Comparison of ENCODE assay signal across 1 cellular context in genomic region chr11:130916238-130916855, GRCh38.
A peak's percentile ranks its signal among the peaks of the same experiment; 100 is the strongest.
TF ChIP-seq lines count a peak whose summit lies in the region.

Gene SNX19 (minus strand): TSS chr11:130916479. CDS start chr11:130915939, 540 bp downstream.

TF ChIP-seq in GM12878, 131 proteins besides CTCF, POLR2A, EP300 and RAD21 (continued from another document and continues in another):
- peak; percentile 61; the same call in 1 of the 2 replicates for TF ChIP-seq DPF2 (IDR thresholded peaks at IDR 0.05)
- TF ChIP-seq SUPT20H (IDR thresholded peaks at IDR 0.05; ENCODE audit: borderline replicate concordance, control insufficient read depth, low read depth, low read length) = no peak
- peak; percentile 86 for TF ChIP-seq ZNF592 (IDR thresholded peaks at IDR 0.05)
- TF ChIP-seq SREBF1 (IDR thresholded peaks at IDR 0.05; ENCODE audit: low read length) = no peak
- TF ChIP-seq ATF3 (IDR thresholded peaks at IDR 0.05; ENCODE audit: borderline replicate concordance, extremely low read depth, low read depth, low read length) = no peak
- 0 out of 2 replicates have a peak, but pooled peaks have one; percentile 30 for TF ChIP-seq NRF1 (conservative IDR thresholded peaks at IDR 0.05; ENCODE audit: low read depth, low read length)
- no peak for TF ChIP-seq ZZZ3 (IDR thresholded peaks at IDR 0.05; ENCODE audit: control insufficient read depth, insufficient read length, low read depth)
- 0 out of 2 replicates have a peak, but pooled peaks have one; percentile 39 for TF ChIP-seq TBL1XR1 (IDR thresholded peaks at IDR 0.05; ENCODE audit: low read depth, low read length)
- no peak for TF ChIP-seq YBX1 (IDR thresholded peaks at IDR 0.05)
- TF ChIP-seq MEF2B (IDR thresholded peaks at IDR 0.05; ENCODE audit: partially characterized antibody, poor library complexity, severe bottlenecking) = peak; percentile 8
- TF ChIP-seq ZNF217 (IDR thresholded peaks at IDR 0.05) = peak; percentile 51; the same call in 1 of the 2 replicates
- no peak for TF ChIP-seq SPI1 (IDR thresholded peaks at IDR 0.05; ENCODE audit: borderline replicate concordance, insufficient read depth, low read depth, low read length)
- TF ChIP-seq PBX3 (IDR thresholded peaks at IDR 0.05; ENCODE audit: insufficient replicate concordance, low read depth, low read length) = no peak
- no peak for TF ChIP-seq E2F4 (IDR thresholded peaks at IDR 0.05; ENCODE audit: low read depth, low read length)
- TF ChIP-seq BCL3 (IDR thresholded peaks at IDR 0.05; ENCODE audit: borderline replicate concordance, insufficient read depth, low read depth, low read length, poor library complexity, severe bottlenecking) = peak; percentile 55
- 0 out of 2 replicates have a peak, but pooled peaks have one; percentile 51 for TF ChIP-seq SMAD5 (IDR thresholded peaks at IDR 0.05; ENCODE audit: low read depth)
- no peak for TF ChIP-seq ETV6 (conservative IDR thresholded peaks at IDR 0.05 in 1 of 2, IDR thresholded peaks at IDR 0.05 in 1 of 2; ENCODE audit: borderline replicate concordance in 1 of 2, low read depth in 1 of 2)
- TF ChIP-seq HDAC6 (IDR thresholded peaks at IDR 0.05; ENCODE audit: unreplicated experiment) = no peak
- no peak for TF ChIP-seq HDGF (IDR thresholded peaks at IDR 0.05)
- TF ChIP-seq NR2C1 (IDR thresholded peaks at IDR 0.05) = peak; percentile 95
- TF ChIP-seq TARDBP (IDR thresholded peaks at IDR 0.05; ENCODE audit: borderline replicate concordance) = no peak
- TF ChIP-seq MYC (IDR thresholded peaks at IDR 0.05; ENCODE audit: insufficient read depth, insufficient read length, insufficient replicate concordance, low read length, severe bottlenecking) = no peak
- no peak for TF ChIP-seq HSF1 (IDR thresholded peaks at IDR 0.05; ENCODE audit: low read depth, low read length)
- no peak for TF ChIP-seq JUNB (IDR thresholded peaks at IDR 0.05)
- peak; percentile 93 for TF ChIP-seq NKRF (conservative IDR thresholded peaks at IDR 0.05)
- no peak for TF ChIP-seq ZBED1 (IDR thresholded peaks at IDR 0.05; ENCODE audit: borderline replicate concordance)
- no peak for TF ChIP-seq E2F8 (IDR thresholded peaks at IDR 0.05; ENCODE audit: low read depth, partially characterized antibody)
- TF ChIP-seq BMI1 (IDR thresholded peaks at IDR 0.05; ENCODE audit: borderline replicate concordance) = no peak
- TF ChIP-seq RUNX3 (IDR thresholded peaks at IDR 0.05; ENCODE audit: low read length) = peak; percentile 69
- no peak for TF ChIP-seq CEBPZ (IDR thresholded peaks at IDR 0.05; ENCODE audit: low read depth, low read length)
- peak; percentile 64 for TF ChIP-seq ELK1 (IDR thresholded peaks at IDR 0.05; ENCODE audit: low read depth, low read length)
- no peak for TF ChIP-seq CBFB (IDR thresholded peaks at IDR 0.05; ENCODE audit: low read depth)
- TF ChIP-seq TCF12 (IDR thresholded peaks at IDR 0.05; ENCODE audit: low read depth, low read length) = no peak
- TF ChIP-seq MAX (IDR thresholded peaks at IDR 0.05; ENCODE audit: low read depth, low read length) = peak; percentile 88
- TF ChIP-seq PML (IDR thresholded peaks at IDR 0.05; ENCODE audit: low read length) = peak; percentile 83; the same call in 1 of the 2 replicates
- TF ChIP-seq POU2F2 (IDR thresholded peaks at IDR 0.05; ENCODE audit: borderline replicate concordance, low read depth, low read length) = peak; percentile 60; the same call in 1 of the 3 replicates
- peak; percentile 4 to 69; a peak in 1 of 3 replicates for TF ChIP-seq EGR1 (IDR thresholded peaks at IDR 0.05; ENCODE audit: borderline replicate concordance in 1 of 2, low read depth in 2 of 2, low read length in 2 of 2)
- TF ChIP-seq SUZ12 (IDR thresholded peaks at IDR 0.05; ENCODE audit: unreplicated experiment) = no peak
- no peak for TF ChIP-seq WRNIP1 (IDR thresholded peaks at IDR 0.05; ENCODE audit: borderline replicate concordance, low read depth, low read length)
- peak; percentile 43; the same call in 1 of the 2 replicates for TF ChIP-seq MXI1 (IDR thresholded peaks at IDR 0.05; ENCODE audit: low read depth, low read length)
- no peak; the same call in 1 of the 2 replicates for TF ChIP-seq SREBF2 (IDR thresholded peaks at IDR 0.05; ENCODE audit: low read length)
